Comparison of ENCODE assay signal across 11 cellular contexts in the genomic region with DNA sequence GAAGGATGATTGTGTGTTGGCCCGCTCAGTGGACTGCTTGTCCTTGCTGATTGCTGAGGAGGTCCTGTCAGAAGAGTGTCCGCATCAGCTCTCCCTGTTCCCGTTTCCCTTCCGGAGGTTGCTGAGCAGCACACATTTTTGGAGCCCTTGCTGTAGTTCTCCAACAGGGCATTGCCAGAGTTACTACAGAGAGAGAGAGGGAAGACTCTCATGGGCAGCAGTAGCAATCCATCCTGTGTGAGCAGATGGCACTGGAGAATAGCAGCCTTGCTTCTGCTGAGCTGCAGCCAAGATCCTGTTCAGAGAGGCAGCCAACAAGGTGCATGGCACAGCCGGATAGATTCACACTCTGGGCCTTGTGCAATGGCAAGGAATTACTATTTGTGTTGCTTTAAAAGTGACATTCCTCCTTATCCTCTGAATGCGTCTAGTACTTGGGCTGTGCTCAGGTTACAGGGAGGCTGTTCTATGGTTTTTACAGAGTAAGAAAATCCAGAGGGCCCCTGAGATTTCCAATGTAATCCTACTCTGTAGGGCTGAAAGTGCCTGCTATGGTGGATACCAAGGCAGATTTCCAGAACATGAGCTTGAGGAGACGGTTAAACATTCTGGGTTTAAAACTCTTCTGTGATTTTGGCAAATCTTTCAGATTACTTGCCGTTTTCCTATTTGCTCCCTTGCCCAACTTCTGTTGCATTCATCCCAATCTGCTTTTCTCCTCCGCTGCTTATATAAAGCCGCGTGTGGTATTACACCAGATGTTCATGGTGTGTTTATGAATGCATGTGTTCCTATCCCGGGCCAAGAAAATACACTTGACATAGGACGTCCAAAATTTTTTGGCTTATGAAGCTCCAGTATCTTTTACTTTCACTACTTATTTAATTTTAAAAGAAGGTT. TPM values are rescaled to one million over a fixed set of nuclear protein-coding genes. Genes with fewer than 3 reads are reported as not detected.
DNase-seq lines count a peak whose midpoint lies in the region; TF ChIP-seq lines count a peak whose summit lies in the region.
"Had no signal": no experiment of that assay in that cellular context is flagged by ENCODE, and none has a peak within 500 bp of the region (broad histone marks: within the 10 kb centered on the region; RNA-seq: fewer than 3 reads in every experiment).

No MANE protein-coding gene starts in this region.

- H3K27me3 Mint-ChIP-seq in chondrocyte (ENCODE audit: low read depth) (no peaks in the 10 kb centered on the region), H9 (ENCODE audit: low read depth) (no peaks in the 10 kb centered on the region)

- intact Hi-C loops in tibial artery (cut with DNase I; ENCODE audit: low total_unique reads) = no loop called here

- H4K20me1 ChIP-seq in H9 (ENCODE audit: control insufficient read depth, insufficient read depth, insufficient read length) = no peaks in the 10 kb centered on the region

- H3K4me3 Mint-ChIP-seq in chondrocyte (ENCODE audit: unreplicated experiment) (no peak overlapping the region), H9 (no peak overlapping the region)

- no peak overlapping the region for H2BK120ac ChIP-seq in H9 (ENCODE audit: low read depth, low read length, poor library complexity, severe bottlenecking)

- peaks cover 65% of the 10 kb centered on the region for H3K4me1 Mint-ChIP-seq in chondrocyte (ENCODE audit: low read depth)
- H3K4me1 Mint-ChIP-seq in H9 = peaks cover 46 to 55% of the 10 kb centered on the region in 2 experiments

- no peaks in the 10 kb centered on the region for H3K27me3 ChIP-seq in tibial artery
- H3K27me3 ChIP-seq in H9 (ENCODE audit: insufficient read depth, low read length) = no peaks in the 10 kb centered on the region

- no peak overlapping the region for H3K4me2 ChIP-seq in H9 (ENCODE audit: insufficient read depth, insufficient read length, low read length)

- H3K27ac Mint-ChIP-seq in chondrocyte (ENCODE audit: unreplicated experiment) = peak overlapping the region; percentile 37
- peak overlapping the region in 1 of 3 experiments; percentile 16; a peak in 2 of 7 replicates for H3K27ac Mint-ChIP-seq in H9

- WGBS in H9 (ENCODE audit: extremely low coverage, insufficient read length, low lambda C conversion rate) = no CpG with 5 or more reads among the region's 13 CpGs

- H3K9me3 ChIP-seq in tibial artery = no peaks in the 10 kb centered on the region
- H3K9me3 ChIP-seq in H9 (ENCODE audit: control insufficient read depth, low read depth, low read length) = no peaks in the 10 kb centered on the region

- no peak overlapping the region for H2AFZ ChIP-seq in H9 (ENCODE audit: low read length)

- H3K36me3 Mint-ChIP-seq in chondrocyte (ENCODE audit: low read depth) = no peaks in the 10 kb centered on the region
- H3K36me3 Mint-ChIP-seq in H9 (ENCODE audit: insufficient read depth in 1 of 3, low read depth in 3 of 3) = 0 out of 7 replicates have a peak, but pooled peaks cover 0 to 2% (median 0%) of the 10 kb centered on the region in 3 experiments

- H3K18ac ChIP-seq in H9 (ENCODE audit: insufficient read length, low read depth, low read length) = no peak overlapping the region

- H3K56ac ChIP-seq in H9 (ENCODE audit: insufficient read length, low read depth, low read length) = no peak overlapping the region

- H4K91ac ChIP-seq in H9 (ENCODE audit: insufficient read length, low read depth, low read length) = no peak overlapping the region

- no peaks in the 10 kb centered on the region for H3K9me3 Mint-ChIP-seq in chondrocyte (ENCODE audit: low read depth)
- no peaks in the 10 kb centered on the region for H3K9me3 Mint-ChIP-seq in H9

- DNase-seq in NCI-H446 (lab: John Stamatoyannopoulos, UW) (peak; percentile 97 to 98), chondrocyte (ENCODE audit: low spot score) (no peak), left kidney (ENCODE audit: low read depth, low spot score) (peak; percentile 51), tibial artery (peak in 1 of 2 donors; percentile 25), H9 (no peak), SHP77 treated with DMSO at 0.1 percent for 48 hours (lab: John Stamatoyannopoulos, UW) (no peak), NCI-H345 (lab: John Stamatoyannopoulos, UW) (no peak)
- no peak for DNase-seq in activated CD4-positive, CD25-positive, alpha-beta regulatory T cell (lab: John Stamatoyannopoulos, UW)
- DNase-seq: activated gamma-delta T cell treated with Interleukin-2 at 50 U/mL for 16 hours; NCI-H146; stimulated activated CD4-positive, alpha-beta T cell treated with anti-CD3 and anti-CD28 coated beads, Interleukin-2, amount 100 ng/mL, for 48 hours had no signal

- no peak overlapping the region for H2BK5ac ChIP-seq in H9 (ENCODE audit: insufficient read length, low read length)

- H3K4me1 ChIP-seq in tibial artery (peaks cover 0 to 53% (median 30%) of the 10 kb centered on the region in 4 donors), H9 (ENCODE audit: insufficient read depth, low read length) (peaks cover 22% of the 10 kb centered on the region)

- H2BK15ac ChIP-seq in H9 (ENCODE audit: low read depth, low read length) = no peak overlapping the region

- H3K23me2 ChIP-seq in H9 (ENCODE audit: insufficient read length, low read depth, low read length, poor library complexity, severe bottlenecking) = no peaks in the 10 kb centered on the region

- H3K36me3 ChIP-seq in tibial artery = no peaks in the 10 kb centered on the region

- TF ChIP-seq CTCF in chondrocyte (IDR thresholded peaks at IDR 0.05) (no peak), tibial artery (IDR thresholded peaks at IDR 0.05) (no peak), H9 (conservative IDR thresholded peaks at IDR 0.05) (no peak)

- H2BK20ac ChIP-seq in H9 (ENCODE audit: low read depth, low read length, poor library complexity, severe bottlenecking) = no peak overlapping the region

- H4K5ac ChIP-seq in H9 (ENCODE audit: insufficient read length, low read depth, low read length) = no peak overlapping the region

- peaks cover 54% of the 10 kb centered on the region; the same call in 1 of the 2 replicates for H3K79me2 ChIP-seq in H9 (ENCODE audit: insufficient read depth, low read length)

- no peak overlapping the region for H3T11ph ChIP-seq in H9 (ENCODE audit: low read length)

- no peak overlapping the region for H3K4ac ChIP-seq in H9 (ENCODE audit: low read depth, low read length)

- no peak overlapping the region for H2BK12ac ChIP-seq in H9 (ENCODE audit: insufficient read length, low read depth, low read length)

- H3K23ac ChIP-seq in H9 (ENCODE audit: insufficient read length, low read depth, low read length) = no peak overlapping the region

- no peak overlapping the region for H4K8ac ChIP-seq in H9 (replicated peaks; ENCODE audit: insufficient read length, low read depth, low read length)

- H3K14ac ChIP-seq in H9 (ENCODE audit: insufficient read depth, low read length) = no peak overlapping the region

- no peak overlapping the region for H3K9ac ChIP-seq in H9 (ENCODE audit: extremely low read depth, insufficient read length, low read length)

- H3K27ac ChIP-seq in tibial artery (peak overlapping the region; percentile 29 to 48), H9 (ENCODE audit: insufficient read length, low read depth, low read length) (no peak overlapping the region)

- no peak overlapping the region for H3K4me3 ChIP-seq in tibial artery

- H3K79me1 ChIP-seq in H9 (ENCODE audit: insufficient read depth, low read depth, low read length, poor library complexity, severe bottlenecking) = no peaks in the 10 kb centered on the region

- no peak overlapping the region for H2AK5ac ChIP-seq in H9 (ENCODE audit: insufficient read length, low read length)

RNA-seq across cellular contexts. Expression of gene AK4, which starts 27.4 kb away (rescaled TPM):
- total RNA-seq in chondrocyte (43.0 to 94.5 TPM (median 87.9 TPM) in 3 replicates), H9 (2021) (45.2 and 45.6 TPM in 2 replicates)

Comparison
In these comparisons a context has a peak if more than half of its experiments do, and no peak if none do; other contexts are left out.
1. DNase-seq: peak in NCI-H446 (2 of 2) and left kidney (single experiment); none in chondrocyte (single experiment), activated CD4-positive, CD25-positive, alpha-beta regulatory T cell (0 of 4), H9 (single experiment), SHP77 treated with DMSO at 0.1 percent for 48 hours (single experiment) and NCI-H345 (single experiment).